Comparison of ENCODE assay signal across 17 cellular contexts in genomic region chr9:23779220-23779619, GRCh38. TPM values are rescaled to one million over a fixed set of nuclear protein-coding genes. Genes with fewer than 3 reads are reported as not detected.
DNase-seq lines count a peak whose midpoint lies in the region; TF ChIP-seq lines count a peak whose summit lies in the region.
"Had no signal": no experiment of that assay in that cellular context is flagged by ENCODE, and none has a peak within 500 bp of the region (broad histone marks: within the 10 kb centered on the region; RNA-seq: fewer than 3 reads in every experiment).

No MANE protein-coding gene starts in this region.

- H3K36me3 Mint-ChIP-seq in glutamatergic neuron (ENCODE audit: unreplicated experiment) (peaks cover 8% of the 10 kb centered on the region), nephron progenitor cell (ENCODE audit: low read depth) (no peaks in the 10 kb centered on the region)
- H3K36me3 Mint-ChIP-seq: CD8-positive, alpha-beta T cell had no signal

- no peak for TF ChIP-seq CTCF in glutamatergic neuron (IDR thresholded peaks at IDR 0.05; ENCODE audit: partially characterized antibody, unreplicated experiment)
- no peak for TF ChIP-seq CTCF in nephron progenitor cell (IDR thresholded peaks at IDR 0.05)

- H3K4me1 Mint-ChIP-seq in glutamatergic neuron (ENCODE audit: low read depth, unreplicated experiment), result peaks cover 61% of the 10 kb centered on the region
- H3K4me1 Mint-ChIP-seq in nephron progenitor cell, result peaks cover 63% of the 10 kb centered on the region
- H3K4me1 Mint-ChIP-seq: stimulated activated naive CD8-positive, alpha-beta T cell treated with anti-CD3 and anti-CD28 coated beads, Interleukin-15, amount 100 ng/mL, for 72 hours had no signal

- H3K27me3 Mint-ChIP-seq in glutamatergic neuron (ENCODE audit: unreplicated experiment) (peaks cover 3% of the 10 kb centered on the region), nephron progenitor cell (ENCODE audit: low read depth, poor library complexity) (no peaks in the 10 kb centered on the region)
- H3K27me3 Mint-ChIP-seq: dendritic cell treated with granulocyte-macrophage colony-stimulating factor and Interleukin-4, amounts not matched to agents 40 ng/mL and 50 ng/mL, for 4 days; stimulated activated naive CD8-positive, alpha-beta T cell treated with anti-CD3 and anti-CD28 coated beads, Interleukin-15, amount 100 ng/mL, for 72 hours had no signal

- peak overlapping the region; percentile 67 for H3K27ac Mint-ChIP-seq in glutamatergic neuron (ENCODE audit: unreplicated experiment)
- H3K27ac Mint-ChIP-seq in nephron progenitor cell, result peak overlapping the region; percentile 98
- H3K27ac Mint-ChIP-seq: CD8-positive, alpha-beta T cell; dendritic cell treated with granulocyte-macrophage colony-stimulating factor and Interleukin-4, amounts not matched to agents 40 ng/mL and 50 ng/mL, for 4 days; stimulated activated naive CD8-positive, alpha-beta T cell treated with anti-CD3 and anti-CD28 coated beads, Interleukin-15, amount 100 ng/mL, for 72 hours had no signal

- peak; percentile 4 for DNase-seq in Ammon's horn (ENCODE audit: low spot score)
- peak; percentile 72 for DNase-seq in M059J (ENCODE audit: low read depth)
- no peak for DNase-seq in glutamatergic neuron
- DNase-seq in nephron progenitor cell, result peak; percentile 5
- DNase-seq in activated effector memory CD4-positive, alpha-beta T cell treated with anti-CD3 and anti-CD28 coated beads, Interleukin-2, amount 50 U/mL, for 16 hours, result no peak
- DNase-seq in NOMO-1 (lab: John Stamatoyannopoulos, UW; ENCODE audit: unreplicated experiment in 2 of 2), result no peak
- no peak for DNase-seq in SKM-1 treated with dmso at 0.1 percent for 144 hours (lab: John Stamatoyannopoulos, UW; ENCODE audit: unreplicated experiment)
- no peak for DNase-seq in DMS114 treated with DMSO at 0.1 percent for 48 hours (lab: John Stamatoyannopoulos, UW; ENCODE audit: unreplicated experiment)
- DNase-seq: activated gamma-delta T cell treated with Interleukin-2 at 50 U/mL for 16 hours; CD8-positive, alpha-beta T cell; heart left ventricle; NCI-H1436; retina; SHP77 treated with DMSO at 0.1 percent for 48 hours; stimulated activated naive CD8-positive, alpha-beta T cell treated with anti-CD3 and anti-CD28 coated beads, Interleukin-15, amount 100 ng/mL, for 72 hours had no signal

- H3K4me3 Mint-ChIP-seq in glutamatergic neuron (ENCODE audit: unreplicated experiment), result peak overlapping the region; percentile 76
- H3K4me3 Mint-ChIP-seq in nephron progenitor cell, result peak overlapping the region; percentile 39
- H3K4me3 Mint-ChIP-seq: CD8-positive, alpha-beta T cell; dendritic cell treated with granulocyte-macrophage colony-stimulating factor and Interleukin-4, amounts not matched to agents 40 ng/mL and 50 ng/mL, for 4 days; stimulated activated naive CD8-positive, alpha-beta T cell treated with anti-CD3 and anti-CD28 coated beads, Interleukin-15, amount 100 ng/mL, for 72 hours had no signal

- peaks cover 8% of the 10 kb centered on the region for H3K9me3 Mint-ChIP-seq in glutamatergic neuron (ENCODE audit: unreplicated experiment)
- no peaks in the 10 kb centered on the region for H3K9me3 Mint-ChIP-seq in nephron progenitor cell
- H3K9me3 Mint-ChIP-seq: dendritic cell treated with granulocyte-macrophage colony-stimulating factor and Interleukin-4, amounts not matched to agents 40 ng/mL and 50 ng/mL, for 4 days had no signal

RNA-seq across cellular contexts. Expression of gene ELAVL2, which starts 46.8 kb away (rescaled TPM):
- total RNA-seq in M059J (2014; rRNA removed; shearing (Covaris generic)), result 15.0 and 21.6 TPM in 2 replicates
- total RNA-seq in glutamatergic neuron (ENCODE audit: unreplicated experiment), result 384 TPM
- total RNA-seq: CD8-positive, alpha-beta T cell; T-helper 2 cell treated with Interferon-gamma antibody and Interleukin-4, amounts not matched to agents 100 ng/mL and 5 ng/mL, for 36 hours had no signal

Comparison
In these comparisons a context has a peak if more than half of its experiments do, and no peak if none do; other contexts are left out.
1. DNase-seq: peak in Ammon's horn (single experiment), M059J (single experiment) and nephron progenitor cell (single experiment); none in glutamatergic neuron (single experiment), activated effector memory CD4-positive, alpha-beta T cell treated with anti-CD3 and anti-CD28 coated beads, Interleukin-2, amount 50 U/mL, for 16 hours (single experiment), NOMO-1 (0 of 2), SKM-1 treated with dmso at 0.1 percent for 144 hours (single experiment) and DMS114 treated with DMSO at 0.1 percent for 48 hours (single experiment).
2. RNA of gene ELAVL2, which starts 46.8 kb away (total RNA-seq): 384 TPM in glutamatergic neuron (single experiment); 15.0 to 21.6 TPM in M059J; every median in the first group is over 10 times any median in the second.